14 cellular contexts compared by ENCODE assay signal in the genomic region with DNA sequence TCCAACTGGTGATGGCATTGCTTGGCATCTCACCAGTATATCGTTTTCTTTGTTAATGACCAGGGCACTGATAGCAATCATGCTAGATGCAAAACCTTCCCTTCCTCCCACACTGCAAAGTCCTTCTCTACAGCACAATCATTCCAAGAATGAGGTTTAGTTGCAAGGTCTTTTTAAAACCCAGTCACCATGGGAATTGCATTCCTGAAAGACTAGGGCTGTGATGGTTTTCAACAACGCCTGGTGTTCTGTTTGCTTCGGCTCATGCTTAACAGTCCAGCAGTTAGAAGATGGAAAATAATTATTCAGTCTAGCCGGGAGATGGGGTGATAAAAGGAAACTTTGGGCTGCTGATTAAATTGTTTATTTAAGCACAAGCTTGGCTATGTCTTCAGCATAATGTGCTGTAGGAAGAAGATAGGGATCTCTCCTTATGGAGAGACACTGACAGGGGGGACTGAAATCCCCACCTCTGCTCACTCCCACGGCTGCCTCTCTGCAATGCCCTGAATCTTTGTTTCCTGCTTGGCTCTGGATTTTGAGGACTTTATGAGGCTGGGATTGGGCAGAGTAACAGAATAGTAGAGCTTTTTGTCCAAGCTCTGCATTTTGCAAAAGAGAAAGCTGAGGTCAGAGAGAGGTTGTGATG.
DNase-seq lines count a peak whose midpoint lies in the region; ATAC-seq and TF ChIP-seq lines count a peak whose summit lies in the region.
"Had no signal": no experiment of that assay in that cellular context is flagged by ENCODE, and none has a peak within 500 bp of the region (broad histone marks: within the 10 kb centered on the region; RNA-seq: fewer than 3 reads in every experiment).

No MANE protein-coding gene starts in this region.

- H3K27ac ChIP-seq in mucosa of rectum (ENCODE audit: low read depth in 2 of 2, low read length in 2 of 2): peak overlapping the region; percentile 53 to 69

- H3K27me3 ChIP-seq in mucosa of rectum (ENCODE audit: control insufficient read depth in 2 of 2, insufficient read depth in 2 of 2, low read length in 2 of 2): no peaks in the 10 kb centered on the region

- no peak for ATAC-seq in HG02610 (IDR thresholded peaks at IDR 0.05; ENCODE audit: unreplicated experiment)
- ATAC-seq in GM21390 (IDR thresholded peaks at IDR 0.05; ENCODE audit: unreplicated experiment): no peak
- ATAC-seq in HG03196 (IDR thresholded peaks at IDR 0.05; ENCODE audit: unreplicated experiment): no peak

- H3K9ac ChIP-seq in mucosa of rectum (ENCODE audit: low read depth in 1 of 2, low read length in 2 of 2): no peak overlapping the region

- TF ChIP-seq CTCF in fibroblast of mammary gland (conservative IDR thresholded peaks at IDR 0.05; ENCODE audit: control insufficient read depth, insufficient read depth, low read depth, low read length): no peak

- H3K4me3 ChIP-seq in fibroblast of mammary gland (ENCODE audit: control insufficient read depth, low read depth, low read length): no peak overlapping the region
- no peak overlapping the region for H3K4me3 ChIP-seq in mucosa of rectum (ENCODE audit: low read length in 2 of 2)

- no peaks in the 10 kb centered on the region for H3K36me3 ChIP-seq in mucosa of rectum (ENCODE audit: control insufficient read depth in 2 of 2, insufficient read depth in 2 of 2, low read length in 2 of 2)

- no peaks in the 10 kb centered on the region for H3K9me3 ChIP-seq in mucosa of rectum (ENCODE audit: control insufficient read depth in 2 of 2, low read length in 2 of 2)

- DNase-seq in AG20443 (ENCODE audit: low spot score) (peak; percentile 45), NCI-H526 (lab: John Stamatoyannopoulos, UW) (peak; percentile 24 to 44), fibroblast of mammary gland (ENCODE audit: low read depth) (peak; percentile 5), NCI-H1105 (lab: John Stamatoyannopoulos, UW) (no peak)
- DNase-seq: ACHN; activated B cell treated with CpG ODN at 0.5 μM for 24 hours; activated CD8-positive, alpha-beta memory T cell treated with anti-CD3 and anti-CD28 coated beads, Interleukin-2, amount 50 U/mL, for 4 hours; cerebellar nuclear complex; NCI-H1092 treated with DMSO at 0.1 percent for 48 hours; occipital lobe had no signal

- peaks cover 12 to 29% of the 10 kb centered on the region in 2 donors for H3K4me1 ChIP-seq in mucosa of rectum (ENCODE audit: control insufficient read depth in 2 of 2, insufficient read depth in 2 of 2, low read length in 2 of 2)
